In genomic region chr2:10817413-10817812, GRCh38 we compare ENCODE assay signal across 12 cellular contexts. TPM values are rescaled to one million over a fixed set of nuclear protein-coding genes. Genes with fewer than 3 reads are reported as not detected.
A peak's percentile ranks its signal among the peaks of the same experiment; 100 is the strongest.
DNase-seq lines count a peak whose midpoint lies in the region; ATAC-seq and TF ChIP-seq lines count a peak whose summit lies in the region.
"Had no signal": no experiment of that assay in that cellular context is flagged by ENCODE, and none has a peak within 500 bp of the region (broad histone marks: within the 10 kb centered on the region; RNA-seq: fewer than 3 reads in every experiment).

No MANE protein-coding gene starts in this region.

- H3K4me2 ChIP-seq in SK-N-SH (no peak overlapping the region), hepatocyte (no peak overlapping the region)

- H3K27ac ChIP-seq in SK-N-SH (ENCODE audit: low read depth in 2 of 2, low read length in 1 of 2) (no peak overlapping the region), hepatocyte (no peak overlapping the region)
- H3K27ac ChIP-seq: transverse colon had no signal

- H3F3A ChIP-seq in SK-N-SH (replicated peaks; ENCODE audit: insufficient read depth), result no peaks in the 10 kb centered on the region

- H3K9me2 ChIP-seq in SK-N-SH, result no peaks in the 10 kb centered on the region
- no peaks in the 10 kb centered on the region for H3K9me2 ChIP-seq in hepatocyte (replicated peaks; ENCODE audit: insufficient read depth)

- no peaks in the 10 kb centered on the region for H3K79me2 ChIP-seq in SK-N-SH (ENCODE audit: insufficient read depth)
- H3K79me2 ChIP-seq in hepatocyte, result no peaks in the 10 kb centered on the region

- DNase-seq in AG04449 (ENCODE audit: low read depth, low spot score) (no peak), ELF-1 (ENCODE audit: low read depth, low spot score) (peak; percentile 48), SK-N-SH (peak; percentile 58), hepatocyte (ENCODE audit: low spot score) (peak; percentile 44), T-helper 2 cell (no peak)
- DNase-seq in activated CD8-positive, alpha-beta memory T cell treated with anti-CD3 and anti-CD28 coated beads, Interleukin-2, amount 50 U/mL, for 4 hours, result no peak
- no peak for DNase-seq in activated CD8-positive, alpha-beta memory T cell treated with anti-CD3 and anti-CD28 coated beads, Interleukin-2, amount 50 U/mL, for 48 hours
- DNase-seq: DMS79; naive B cell; stimulated activated CD4-positive, alpha-beta T cell treated with anti-CD3 and anti-CD28 coated beads, Interleukin-2, amount 100 ng/mL, for 48 hours; transverse colon had no signal

- CTCF ChIA-PET in AG04449 (lab: Yijun Ruan, JAX), result interaction anchor here (0.7 to 6.2 kb wide), 10 partner anchors 14 to 875 kb away, joined by 3 to 78 read pairs (median 3); a partner anchor contains a TSS
- CTCF ChIA-PET in SK-N-SH (lab: Yijun Ruan, JAX), result interaction anchor here (0.6 to 11.4 kb wide), 21 partner anchors 8 to 769 kb away, joined by 3 to 216 read pairs (median 4); a partner anchor contains a TSS

- POLR2A ChIA-PET in AG04449 (lab: Yijun Ruan, JAX) (no interaction called here), SK-N-SH (lab: Yijun Ruan, JAX) (no interaction called here)

- no peak overlapping the region for H2AFZ ChIP-seq in SK-N-SH (ENCODE audit: low read depth)
- no peak overlapping the region for H2AFZ ChIP-seq in hepatocyte

- no peak overlapping the region for H3K9ac ChIP-seq in SK-N-SH

- no peak for TF ChIP-seq EP300 in SK-N-SH (IDR thresholded peaks at IDR 0.05; ENCODE audit: borderline replicate concordance in 1 of 2, low read depth in 1 of 2, low read length in 1 of 2)

- H3K4me3 ChIP-seq in AG04449 (ENCODE audit: low read depth, low read length), result no peak overlapping the region
- H3K4me3 ChIP-seq in SK-N-SH (ENCODE audit: low read depth in 2 of 2, low read length in 1 of 2), result no peak overlapping the region
- H3K4me3 ChIP-seq in hepatocyte, result no peak overlapping the region
- H3K4me3 ChIP-seq: transverse colon had no signal

- H3K9me3 ChIP-seq in SK-N-SH (no peaks in the 10 kb centered on the region), hepatocyte (ENCODE audit: low read depth) (no peaks in the 10 kb centered on the region)
- H3K9me3 ChIP-seq: transverse colon had no signal

- 49% methylated on average over 5 of the region's 5 CpGs for WGBS in SK-N-SH (ENCODE audit: low lambda C conversion rate)
- 36% methylated on average over 5 of the region's 5 CpGs for WGBS in hepatocyte (ENCODE audit: low lambda C conversion rate, missing lambda C conversion rate)

- no peak for ATAC-seq in GM18868 (IDR thresholded peaks at IDR 0.05; ENCODE audit: unreplicated experiment)

- TF ChIP-seq CTCF in AG04449 (IDR thresholded peaks at IDR 0.05; ENCODE audit: insufficient read depth, low read length, missing control alignments) (peak; percentile 48), SK-N-SH (IDR thresholded peaks at IDR 0.05) (peak; percentile 71), hepatocyte (IDR thresholded peaks at IDR 0.05; ENCODE audit: poor library complexity) (peak; percentile 12)

- H3K36me3 ChIP-seq in SK-N-SH (replicated peaks in 1 of 2; ENCODE audit: control insufficient read depth in 1 of 2, insufficient read depth in 2 of 2, low read length in 1 of 2), result no peaks in the 10 kb centered on the region
- no peaks in the 10 kb centered on the region for H3K36me3 ChIP-seq in hepatocyte (replicated peaks; ENCODE audit: insufficient read depth, low read depth)
- H3K36me3 ChIP-seq: transverse colon had no signal

- peaks cover 19% of the 10 kb centered on the region; the same call in 1 of the 2 replicates for H3K27me3 ChIP-seq in SK-N-SH (ENCODE audit: insufficient read depth)
- no peaks in the 10 kb centered on the region for H3K27me3 ChIP-seq in hepatocyte
- H3K27me3 ChIP-seq: transverse colon had no signal

- peaks cover 0 to 25% of the 10 kb centered on the region in 2 experiments; a peak in 1 of 4 replicates for H3K4me1 ChIP-seq in SK-N-SH (ENCODE audit: control insufficient read depth in 1 of 2, insufficient read depth in 2 of 2, low read depth in 1 of 2, low read length in 1 of 2)
- H3K4me1 ChIP-seq in hepatocyte (ENCODE audit: insufficient read depth), result no peaks in the 10 kb centered on the region

- no peak for TF ChIP-seq RAD21 in SK-N-SH (IDR thresholded peaks at IDR 0.05; ENCODE audit: low read length)

- H4K20me1 ChIP-seq in SK-N-SH (ENCODE audit: insufficient read depth), result no peaks in the 10 kb centered on the region
- no peaks in the 10 kb centered on the region for H4K20me1 ChIP-seq in hepatocyte (ENCODE audit: insufficient read depth, poor library complexity, severe bottlenecking)

TF ChIP-seq in SK-N-SH, 30 proteins besides CTCF, POLR2A, EP300 and RAD21:
- TF ChIP-seq JUND (IDR thresholded peaks at IDR 0.05), result no peak
- TF ChIP-seq GATA2 (CRISPR knock-in tag; IDR thresholded peaks at IDR 0.05), result no peak
- TF ChIP-seq FOXJ3 (CRISPR knock-in tag; IDR thresholded peaks at IDR 0.05), result no peak
- TF ChIP-seq EZH2phosphoT487 (IDR thresholded peaks at IDR 0.05; ENCODE audit: borderline replicate concordance, low read depth), result no peak
- TF ChIP-seq SMC3 (IDR thresholded peaks at IDR 0.05; ENCODE audit: low read depth, low read length), result no peak
- TF ChIP-seq TAF1 (IDR thresholded peaks at IDR 0.05; ENCODE audit: borderline replicate concordance, low read depth, low read length), result no peak
- TF ChIP-seq RFX5 (IDR thresholded peaks at IDR 0.05; ENCODE audit: low read length), result no peak
- no peak for TF ChIP-seq ZBTB33 (IDR thresholded peaks at IDR 0.05; ENCODE audit: borderline replicate concordance, low read depth)
- TF ChIP-seq MXI1 (IDR thresholded peaks at IDR 0.05; ENCODE audit: low read depth, low read length), result no peak
- no peak for TF ChIP-seq SIN3A (IDR thresholded peaks at IDR 0.05; ENCODE audit: borderline replicate concordance, low read depth, low read length)
- TF ChIP-seq PBX3 (IDR thresholded peaks at IDR 0.05), result no peak
- TF ChIP-seq TCF12 (IDR thresholded peaks at IDR 0.05), result no peak
- no peak for TF ChIP-seq TEAD4 (IDR thresholded peaks at IDR 0.05; ENCODE audit: borderline replicate concordance, insufficient read depth)
- no peak for TF ChIP-seq REST (IDR thresholded peaks at IDR 0.05; ENCODE audit: low read depth, low read length)
- TF ChIP-seq NRF1 (IDR thresholded peaks at IDR 0.05; ENCODE audit: low read depth, low read length), result no peak

RNA-seq across cellular contexts. Expression of gene PDIA6, which starts 4.8 kb away (rescaled TPM):
- 308 and 325 TPM in 2 replicates for polyA plus RNA-seq in SK-N-SH (2012; rRNA removed)
- 403 and 455 TPM in 2 replicates for polyA plus RNA-seq in SK-N-SH (2012; cell fraction: cytosol; rRNA removed)
- 95.0 and 163 TPM in 2 replicates for polyA plus RNA-seq in SK-N-SH (2012; cell fraction: nucleus; rRNA removed)
- total RNA-seq in hepatocyte, result 507 and 515 TPM in 2 replicates
- 715 and 766 TPM in 2 replicates for polyA plus RNA-seq in hepatocyte

Comparison
In these comparisons a context has a peak if more than half of its experiments do, and no peak if none do; other contexts are left out.
1. DNase-seq: peak in ELF-1 (single experiment), SK-N-SH (single experiment) and hepatocyte (single experiment); none in AG04449 (single experiment), activated CD8-positive, alpha-beta memory T cell treated with anti-CD3 and anti-CD28 coated beads, Interleukin-2, amount 50 U/mL, for 4 hours (single experiment), activated CD8-positive, alpha-beta memory T cell treated with anti-CD3 and anti-CD28 coated beads, Interleukin-2, amount 50 U/mL, for 48 hours (single experiment) and T-helper 2 cell (0 of 5).
2. CTCF ChIP-seq: peak in every context shown above with its lines; median percentile 71 in SK-N-SH; 48 in AG04449; 12 in hepatocyte.